ENCODE assay signal across 1 cellular context in the genomic region with DNA sequence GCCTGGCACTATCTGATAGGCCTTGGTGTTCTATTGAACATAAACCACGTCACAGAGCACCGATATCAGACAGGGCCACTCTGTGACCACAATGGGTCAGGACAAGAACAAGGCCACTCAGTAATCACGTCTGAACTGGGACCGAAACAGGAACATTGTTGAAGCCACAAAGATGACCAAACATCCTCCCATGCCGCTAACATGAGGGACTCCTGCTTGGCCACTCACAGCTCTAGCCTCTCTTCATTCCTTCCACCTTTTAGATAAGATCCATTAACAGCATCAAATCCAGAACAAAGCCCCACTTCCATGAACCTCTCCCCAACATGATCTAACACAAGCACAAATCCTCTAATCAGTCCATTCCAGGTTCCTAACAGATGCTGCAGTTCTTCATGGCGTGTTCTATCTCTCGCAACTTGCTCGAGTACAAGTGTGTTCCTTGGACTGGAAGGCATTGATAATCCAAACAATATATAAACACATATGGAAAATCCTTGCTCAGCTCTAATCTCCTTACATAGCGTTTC.
TF ChIP-seq lines count a peak whose summit lies in the region.

No MANE protein-coding gene starts in this region.

TF ChIP-seq in K562, 482 proteins besides CTCF, POLR2A, EP300 and RAD21 (continued from another document and continues in another):
- no peak for TF ChIP-seq BMI1 (IDR thresholded peaks at IDR 0.05; ENCODE audit: low read length)
- TF ChIP-seq FOSL1 (tag; conservative IDR thresholded peaks at IDR 0.05), result no peak
- TF ChIP-seq, protein P1, sequence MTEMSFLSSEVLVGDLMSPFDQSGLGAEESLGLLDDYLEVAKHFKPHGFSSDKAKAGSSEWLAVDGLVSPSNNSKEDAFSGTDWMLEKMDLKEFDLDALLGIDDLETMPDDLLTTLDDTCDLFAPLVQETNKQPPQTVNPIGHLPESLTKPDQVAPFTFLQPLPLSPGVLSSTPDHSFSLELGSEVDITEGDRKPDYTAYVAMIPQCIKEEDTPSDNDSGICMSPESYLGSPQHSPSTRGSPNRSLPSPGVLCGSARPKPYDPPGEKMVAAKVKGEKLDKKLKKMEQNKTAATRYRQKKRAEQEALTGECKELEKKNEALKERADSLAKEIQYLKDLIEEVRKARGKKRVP (CRISPR knock-in tag; IDR thresholded peaks at IDR 0.05), result no peak
- TF ChIP-seq, protein P2, sequence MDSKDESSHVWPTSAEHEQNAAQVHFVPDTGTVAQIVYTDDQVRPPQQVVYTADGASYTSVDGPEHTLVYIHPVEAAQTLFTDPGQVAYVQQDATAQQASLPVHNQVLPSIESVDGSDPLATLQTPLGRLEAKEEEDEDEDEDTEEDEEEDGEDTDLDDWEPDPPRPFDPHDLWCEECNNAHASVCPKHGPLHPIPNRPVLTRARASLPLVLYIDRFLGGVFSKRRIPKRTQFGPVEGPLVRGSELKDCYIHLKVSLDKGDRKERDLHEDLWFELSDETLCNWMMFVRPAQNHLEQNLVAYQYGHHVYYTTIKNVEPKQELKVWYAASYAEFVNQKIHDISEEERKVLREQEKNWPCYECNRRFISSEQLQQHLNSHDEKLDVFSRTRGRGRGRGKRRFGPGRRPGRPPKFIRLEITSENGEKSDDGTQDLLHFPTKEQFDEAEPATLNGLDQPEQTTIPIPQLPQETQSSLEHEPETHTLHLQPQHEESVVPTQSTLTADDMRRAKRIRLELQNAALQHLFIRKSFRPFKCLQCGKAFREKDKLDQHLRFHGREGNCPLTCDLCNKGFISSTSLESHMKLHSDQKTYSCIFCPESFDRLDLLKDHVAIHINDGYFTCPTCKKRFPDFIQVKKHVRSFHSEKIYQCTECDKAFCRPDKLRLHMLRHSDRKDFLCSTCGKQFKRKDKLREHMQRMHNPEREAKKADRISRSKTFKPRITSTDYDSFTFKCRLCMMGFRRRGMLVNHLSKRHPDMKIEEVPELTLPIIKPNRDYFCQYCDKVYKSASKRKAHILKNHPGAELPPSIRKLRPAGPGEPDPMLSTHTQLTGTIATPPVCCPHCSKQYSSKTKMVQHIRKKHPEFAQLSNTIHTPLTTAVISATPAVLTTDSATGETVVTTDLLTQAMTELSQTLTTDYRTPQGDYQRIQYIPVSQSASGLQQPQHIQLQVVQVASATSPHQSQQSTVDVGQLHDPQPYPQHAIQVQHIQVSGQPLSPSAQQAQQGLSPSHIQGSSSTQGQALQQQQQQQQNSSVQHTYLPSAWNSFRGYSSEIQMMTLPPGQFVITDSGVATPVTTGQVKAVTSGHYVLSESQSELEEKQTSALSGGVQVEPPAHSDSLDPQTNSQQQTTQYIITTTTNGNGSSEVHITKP (IDR thresholded peaks at IDR 0.05; ENCODE audit: partially characterized antibody), result no peak
- TF ChIP-seq, protein P3, sequence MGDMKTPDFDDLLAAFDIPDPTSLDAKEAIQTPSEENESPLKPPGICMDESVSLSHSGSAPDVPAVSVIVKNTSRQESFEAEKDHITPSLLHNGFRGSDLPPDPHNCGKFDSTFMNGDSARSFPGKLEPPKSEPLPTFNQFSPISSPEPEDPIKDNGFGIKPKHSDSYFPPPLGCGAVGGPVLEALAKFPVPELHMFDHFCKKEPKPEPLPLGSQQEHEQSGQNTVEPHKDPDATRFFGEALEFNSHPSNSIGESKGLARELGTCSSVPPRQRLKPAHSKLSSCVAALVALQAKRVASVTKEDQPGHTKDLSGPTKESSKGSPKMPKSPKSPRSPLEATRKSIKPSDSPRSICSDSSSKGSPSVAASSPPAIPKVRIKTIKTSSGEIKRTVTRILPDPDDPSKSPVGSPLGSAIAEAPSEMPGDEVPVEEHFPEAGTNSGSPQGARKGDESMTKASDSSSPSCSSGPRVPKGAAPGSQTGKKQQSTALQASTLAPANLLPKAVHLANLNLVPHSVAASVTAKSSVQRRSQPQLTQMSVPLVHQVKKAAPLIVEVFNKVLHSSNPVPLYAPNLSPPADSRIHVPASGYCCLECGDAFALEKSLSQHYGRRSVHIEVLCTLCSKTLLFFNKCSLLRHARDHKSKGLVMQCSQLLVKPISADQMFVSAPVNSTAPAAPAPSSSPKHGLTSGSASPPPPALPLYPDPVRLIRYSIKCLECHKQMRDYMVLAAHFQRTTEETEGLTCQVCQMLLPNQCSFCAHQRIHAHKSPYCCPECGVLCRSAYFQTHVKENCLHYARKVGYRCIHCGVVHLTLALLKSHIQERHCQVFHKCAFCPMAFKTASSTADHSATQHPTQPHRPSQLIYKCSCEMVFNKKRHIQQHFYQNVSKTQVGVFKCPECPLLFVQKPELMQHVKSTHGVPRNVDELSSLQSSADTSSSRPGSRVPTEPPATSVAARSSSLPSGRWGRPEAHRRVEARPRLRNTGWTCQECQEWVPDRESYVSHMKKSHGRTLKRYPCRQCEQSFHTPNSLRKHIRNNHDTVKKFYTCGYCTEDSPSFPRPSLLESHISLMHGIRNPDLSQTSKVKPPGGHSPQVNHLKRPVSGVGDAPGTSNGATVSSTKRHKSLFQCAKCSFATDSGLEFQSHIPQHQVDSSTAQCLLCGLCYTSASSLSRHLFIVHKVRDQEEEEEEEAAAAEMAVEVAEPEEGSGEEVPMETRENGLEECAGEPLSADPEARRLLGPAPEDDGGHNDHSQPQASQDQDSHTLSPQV (IDR thresholded peaks at IDR 0.05), result no peak
- TF ChIP-seq, protein P4, sequence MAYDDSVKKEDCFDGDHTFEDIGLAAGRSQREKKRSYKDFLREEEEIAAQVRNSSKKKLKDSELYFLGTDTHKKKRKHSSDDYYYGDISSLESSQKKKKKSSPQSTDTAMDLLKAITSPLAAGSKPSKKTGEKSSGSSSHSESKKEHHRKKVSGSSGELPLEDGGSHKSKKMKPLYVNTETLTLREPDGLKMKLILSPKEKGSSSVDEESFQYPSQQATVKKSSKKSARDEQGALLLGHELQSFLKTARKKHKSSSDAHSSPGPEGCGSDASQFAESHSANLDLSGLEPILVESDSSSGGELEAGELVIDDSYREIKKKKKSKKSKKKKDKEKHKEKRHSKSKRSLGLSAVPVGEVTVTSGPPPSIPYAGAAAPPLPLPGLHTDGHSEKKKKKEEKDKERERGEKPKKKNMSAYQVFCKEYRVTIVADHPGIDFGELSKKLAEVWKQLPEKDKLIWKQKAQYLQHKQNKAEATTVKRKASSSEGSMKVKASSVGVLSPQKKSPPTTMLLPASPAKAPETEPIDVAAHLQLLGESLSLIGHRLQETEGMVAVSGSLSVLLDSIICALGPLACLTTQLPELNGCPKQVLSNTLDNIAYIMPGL (CRISPR knock-in tag; IDR thresholded peaks at IDR 0.05), result no peak
- no peak for TF ChIP-seq NR2F6 (CRISPR knock-in tag; IDR thresholded peaks at IDR 0.05)
- peak; percentile 87 for TF ChIP-seq NCOR1 (IDR thresholded peaks at IDR 0.05)
- TF ChIP-seq, protein P5, sequence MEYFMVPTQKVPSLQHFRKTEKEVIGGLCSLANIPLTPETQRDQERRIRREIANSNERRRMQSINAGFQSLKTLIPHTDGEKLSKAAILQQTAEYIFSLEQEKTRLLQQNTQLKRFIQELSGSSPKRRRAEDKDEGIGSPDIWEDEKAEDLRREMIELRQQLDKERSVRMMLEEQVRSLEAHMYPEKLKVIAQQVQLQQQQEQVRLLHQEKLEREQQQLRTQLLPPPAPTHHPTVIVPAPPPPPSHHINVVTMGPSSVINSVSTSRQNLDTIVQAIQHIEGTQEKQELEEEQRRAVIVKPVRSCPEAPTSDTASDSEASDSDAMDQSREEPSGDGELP (CRISPR knock-in tag; IDR thresholded peaks at IDR 0.05; ENCODE audit: borderline replicate concordance), result no peak
- no peak for TF ChIP-seq ZNF232 (CRISPR knock-in tag; IDR thresholded peaks at IDR 0.05)
- TF ChIP-seq CBX8 (IDR thresholded peaks at IDR 0.05; ENCODE audit: borderline replicate concordance, extremely low read depth, low read depth, low read length, poor library complexity, severe bottlenecking), result no peak
- TF ChIP-seq, protein P6, sequence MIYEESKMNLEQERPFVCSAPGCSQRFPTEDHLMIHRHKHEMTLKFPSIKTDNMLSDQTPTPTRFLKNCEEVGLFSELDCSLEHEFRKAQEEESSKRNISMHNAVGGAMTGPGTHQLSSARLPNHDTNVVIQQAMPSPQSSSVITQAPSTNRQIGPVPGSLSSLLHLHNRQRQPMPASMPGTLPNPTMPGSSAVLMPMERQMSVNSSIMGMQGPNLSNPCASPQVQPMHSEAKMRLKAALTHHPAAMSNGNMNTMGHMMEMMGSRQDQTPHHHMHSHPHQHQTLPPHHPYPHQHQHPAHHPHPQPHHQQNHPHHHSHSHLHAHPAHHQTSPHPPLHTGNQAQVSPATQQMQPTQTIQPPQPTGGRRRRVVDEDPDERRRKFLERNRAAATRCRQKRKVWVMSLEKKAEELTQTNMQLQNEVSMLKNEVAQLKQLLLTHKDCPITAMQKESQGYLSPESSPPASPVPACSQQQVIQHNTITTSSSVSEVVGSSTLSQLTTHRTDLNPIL (CRISPR knock-in tag; IDR thresholded peaks at IDR 0.05), result no peak
- no peak for TF ChIP-seq CAMTA2 (CRISPR knock-in tag; conservative IDR thresholded peaks at IDR 0.05)
- no peak for TF ChIP-seq JUNB (CRISPR knock-in tag; conservative IDR thresholded peaks at IDR 0.05)
- no peak for TF ChIP-seq DNMT1 (IDR thresholded peaks at IDR 0.05)
- TF ChIP-seq, protein P7, sequence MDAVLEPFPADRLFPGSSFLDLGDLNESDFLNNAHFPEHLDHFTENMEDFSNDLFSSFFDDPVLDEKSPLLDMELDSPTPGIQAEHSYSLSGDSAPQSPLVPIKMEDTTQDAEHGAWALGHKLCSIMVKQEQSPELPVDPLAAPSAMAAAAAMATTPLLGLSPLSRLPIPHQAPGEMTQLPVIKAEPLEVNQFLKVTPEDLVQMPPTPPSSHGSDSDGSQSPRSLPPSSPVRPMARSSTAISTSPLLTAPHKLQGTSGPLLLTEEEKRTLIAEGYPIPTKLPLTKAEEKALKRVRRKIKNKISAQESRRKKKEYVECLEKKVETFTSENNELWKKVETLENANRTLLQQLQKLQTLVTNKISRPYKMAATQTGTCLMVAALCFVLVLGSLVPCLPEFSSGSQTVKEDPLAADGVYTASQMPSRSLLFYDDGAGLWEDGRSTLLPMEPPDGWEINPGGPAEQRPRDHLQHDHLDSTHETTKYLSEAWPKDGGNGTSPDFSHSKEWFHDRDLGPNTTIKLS (IDR thresholded peaks at IDR 0.05; ENCODE audit: borderline replicate concordance, low read depth), result no peak
- TF ChIP-seq ZNF444 (CRISPR knock-in tag; IDR thresholded peaks at IDR 0.05), result no peak
- no peak for TF ChIP-seq RBM22 (IDR thresholded peaks at IDR 0.05; ENCODE audit: low read depth, low read length, poor library complexity, severe bottlenecking)
- TF ChIP-seq TCFL5 (CRISPR knock-in tag; conservative IDR thresholded peaks at IDR 0.05), result no peak
- no peak for TF ChIP-seq SAFB (IDR thresholded peaks at IDR 0.05; ENCODE audit: borderline replicate concordance, low read depth, low read length)
- no peak for TF ChIP-seq HNRNPUL1 (IDR thresholded peaks at IDR 0.05; ENCODE audit: low read length)
- TF ChIP-seq MTA2 (IDR thresholded peaks at IDR 0.05; ENCODE audit: low read depth), result peak; percentile 78
- TF ChIP-seq TAL1 (IDR thresholded peaks at IDR 0.05), result peak; percentile 88
- TF ChIP-seq NR2C2 (CRISPR knock-in tag; IDR thresholded peaks at IDR 0.05), result no peak
- no peak for TF ChIP-seq NR2C2 (tag; IDR thresholded peaks at IDR 0.05)
- TF ChIP-seq, protein P8, sequence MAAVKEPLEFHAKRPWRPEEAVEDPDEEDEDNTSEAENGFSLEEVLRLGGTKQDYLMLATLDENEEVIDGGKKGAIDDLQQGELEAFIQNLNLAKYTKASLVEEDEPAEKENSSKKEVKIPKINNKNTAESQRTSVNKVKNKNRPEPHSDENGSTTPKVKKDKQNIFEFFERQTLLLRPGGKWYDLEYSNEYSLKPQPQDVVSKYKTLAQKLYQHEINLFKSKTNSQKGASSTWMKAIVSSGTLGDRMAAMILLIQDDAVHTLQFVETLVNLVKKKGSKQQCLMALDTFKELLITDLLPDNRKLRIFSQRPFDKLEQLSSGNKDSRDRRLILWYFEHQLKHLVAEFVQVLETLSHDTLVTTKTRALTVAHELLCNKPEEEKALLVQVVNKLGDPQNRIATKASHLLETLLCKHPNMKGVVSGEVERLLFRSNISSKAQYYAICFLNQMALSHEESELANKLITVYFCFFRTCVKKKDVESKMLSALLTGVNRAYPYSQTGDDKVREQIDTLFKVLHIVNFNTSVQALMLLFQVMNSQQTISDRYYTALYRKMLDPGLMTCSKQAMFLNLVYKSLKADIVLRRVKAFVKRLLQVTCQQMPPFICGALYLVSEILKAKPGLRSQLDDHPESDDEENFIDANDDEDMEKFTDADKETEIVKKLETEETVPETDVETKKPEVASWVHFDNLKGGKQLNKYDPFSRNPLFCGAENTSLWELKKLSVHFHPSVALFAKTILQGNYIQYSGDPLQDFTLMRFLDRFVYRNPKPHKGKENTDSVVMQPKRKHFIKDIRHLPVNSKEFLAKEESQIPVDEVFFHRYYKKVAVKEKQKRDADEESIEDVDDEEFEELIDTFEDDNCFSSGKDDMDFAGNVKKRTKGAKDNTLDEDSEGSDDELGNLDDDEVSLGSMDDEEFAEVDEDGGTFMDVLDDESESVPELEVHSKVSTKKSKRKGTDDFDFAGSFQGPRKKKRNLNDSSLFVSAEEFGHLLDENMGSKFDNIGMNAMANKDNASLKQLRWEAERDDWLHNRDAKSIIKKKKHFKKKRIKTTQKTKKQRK (IDR thresholded peaks at IDR 0.05; ENCODE audit: borderline replicate concordance, low read depth, low read length), result no peak
- TF ChIP-seq THRAP3 (IDR thresholded peaks at IDR 0.05; ENCODE audit: borderline replicate concordance), result 0 out of 2 replicates have a peak, but pooled peaks have one; percentile 39
- no peak for TF ChIP-seq ZNF57 (CRISPR knock-in tag; IDR thresholded peaks at IDR 0.05)
- no peak for TF ChIP-seq ZBTB17 (CRISPR knock-in tag; IDR thresholded peaks at IDR 0.05)
- TF ChIP-seq, protein P9, sequence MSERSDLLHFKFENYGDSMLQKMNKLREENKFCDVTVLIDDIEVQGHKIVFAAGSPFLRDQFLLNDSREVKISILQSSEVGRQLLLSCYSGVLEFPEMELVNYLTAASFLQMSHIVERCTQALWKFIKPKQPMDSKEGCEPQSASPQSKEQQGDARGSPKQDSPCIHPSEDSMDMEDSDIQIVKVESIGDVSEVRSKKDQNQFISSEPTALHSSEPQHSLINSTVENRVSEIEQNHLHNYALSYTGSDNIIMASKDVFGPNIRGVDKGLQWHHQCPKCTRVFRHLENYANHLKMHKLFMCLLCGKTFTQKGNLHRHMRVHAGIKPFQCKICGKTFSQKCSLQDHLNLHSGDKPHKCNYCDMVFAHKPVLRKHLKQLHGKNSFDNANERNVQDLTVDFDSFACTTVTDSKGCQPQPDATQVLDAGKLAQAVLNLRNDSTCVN (CRISPR knock-in tag; IDR thresholded peaks at IDR 0.05), result no peak
- no peak for TF ChIP-seq ZNF347 (CRISPR knock-in tag; IDR thresholded peaks at IDR 0.05; ENCODE audit: low read depth)
- TF ChIP-seq BRD9 (IDR thresholded peaks at IDR 0.05; ENCODE audit: low read depth, partially characterized antibody), result no peak
- TF ChIP-seq U2AF2 (optimal IDR thresholded peaks at IDR 0.05; ENCODE audit: low read depth, low read length), result no peak
- no peak for TF ChIP-seq ZNF133 (CRISPR knock-in tag; IDR thresholded peaks at IDR 0.05)
- TF ChIP-seq, protein P10, sequence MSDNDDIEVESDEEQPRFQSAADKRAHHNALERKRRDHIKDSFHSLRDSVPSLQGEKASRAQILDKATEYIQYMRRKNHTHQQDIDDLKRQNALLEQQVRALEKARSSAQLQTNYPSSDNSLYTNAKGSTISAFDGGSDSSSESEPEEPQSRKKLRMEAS (CRISPR knock-in tag; IDR thresholded peaks at IDR 0.05), result 0 out of 2 replicates have a peak, but pooled peaks have one; percentile 47
- peak; percentile 92 for TF ChIP-seq TEAD4 (IDR thresholded peaks at IDR 0.05; ENCODE audit: low read length)
- no peak for TF ChIP-seq TEAD4 (CRISPR knock-in tag; IDR thresholded peaks at IDR 0.05; ENCODE audit: borderline replicate concordance)
